Comparison of ENCODE assay signal across 10 cellular contexts in the genomic region with DNA sequence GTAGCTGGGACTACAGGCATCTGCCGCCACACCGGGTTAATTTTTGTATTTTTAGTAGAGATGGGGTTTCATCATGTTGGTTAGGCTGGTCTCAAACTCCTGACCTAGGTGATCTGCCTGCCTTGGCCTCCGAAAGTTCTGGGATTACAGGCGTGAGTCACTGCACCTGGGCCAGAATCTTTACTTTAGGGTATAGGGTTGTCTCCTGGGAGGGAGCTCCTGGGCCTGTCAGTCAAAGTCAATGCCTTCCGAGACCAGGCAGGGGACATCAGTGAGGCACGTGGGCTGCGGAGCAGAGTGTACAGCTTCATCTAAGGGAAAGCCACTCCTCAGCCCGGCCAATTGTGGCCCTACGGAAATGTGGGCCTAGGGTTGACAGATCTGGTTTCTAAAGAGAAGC.
"Had no signal": no experiment of that assay in that cellular context is flagged by ENCODE, and none has a peak within 500 bp of the region (broad histone marks: within the 10 kb centered on the region; RNA-seq: fewer than 3 reads in every experiment).

No MANE protein-coding gene starts in this region.

- FAIRE-seq: H1, H54 had no signal

- DNase-seq: GM23248, GOT3, H7, H9, HFFc6 had no signal

- H3K27ac ChIP-seq: GM23248 had no signal

- H3K9me3 Mint-ChIP-seq: GM23338, H9, HFFc6 had no signal

- H3K9ac ChIP-seq: GM23248 had no signal

- ATAC-seq: GM23338, HCT116 had no signal

- H3K27ac Mint-ChIP-seq: GM23338, HFFc6 had no signal

- H3K4me1 ChIP-seq: HAP-1 had no signal

- H2AFZ ChIP-seq: GM23248, GM23338 had no signal

- H3K9me3 ChIP-seq: HAP-1 had no signal

- H3K4me2 ChIP-seq: GM23338 had no signal

- H3K4me3 ChIP-seq: GM23248, GM23338, HAP-1 had no signal

- H3K36me3 ChIP-seq: HAP-1 had no signal

- H3K4me3 Mint-ChIP-seq: GM23338, H9, HFFc6 had no signal
